In genomic region chr6:119633461-119633860, GRCh38 we compare ENCODE assay signal across 24 cellular contexts.
"Had no signal": no experiment of that assay in that cellular context is flagged by ENCODE, and none has a peak within 500 bp of the region (broad histone marks: within the 10 kb centered on the region; RNA-seq: fewer than 3 reads in every experiment).

No MANE protein-coding gene starts in this region.

- H2AFZ ChIP-seq: hepatocyte had no signal

- H3K27me3 ChIP-seq: colonic mucosa, dorsolateral prefrontal cortex, esophagus squamous epithelium, gastrocnemius medialis, hepatocyte, left lung had no signal

- ATAC-seq: esophagus mucosa; gastrocnemius medialis; left cardiac atrium; left lung; left ventricle myocardium superior; lower lobe of right lung; mucosa of descending colon; naive thymus-derived CD8-positive, alpha-beta T cell had no signal

- H3K79me2 ChIP-seq: hepatocyte had no signal

- FAIRE-seq: keratinocyte had no signal

- H3K4me2 ChIP-seq: hepatocyte had no signal

- H3K27ac ChIP-seq: colonic mucosa, dorsolateral prefrontal cortex, epithelial cell of prostate, esophagus squamous epithelium, gastrocnemius medialis, hepatocyte, left lung, lower lobe of right lung had no signal

- H3K9me3 ChIP-seq: colonic mucosa, esophagus squamous epithelium, gastrocnemius medialis, lower lobe of right lung, mucosa of descending colon had no signal

- H3K4me3 ChIP-seq: colonic mucosa, dorsolateral prefrontal cortex, esophagus squamous epithelium, gastrocnemius medialis, hepatocyte, left lung, lower lobe of right lung, mucosa of descending colon had no signal

- H3K36me3 ChIP-seq: colonic mucosa, esophagus squamous epithelium, gastrocnemius medialis, left lung, lower lobe of right lung had no signal

- DNase-seq: colonic mucosa; cortex of kidney; dorsolateral prefrontal cortex; effector CD4-positive, alpha-beta T cell; effector memory CD4-positive, alpha-beta T cell; erythroblast; esophagus squamous epithelium; foreskin fibroblast; foreskin melanocyte; gastrocnemius medialis; glutamatergic neuron; head of caudate nucleus; left cardiac atrium; left lung; left ventricle myocardium superior; lower lobe of right lung; mesenchymal stem cell; mucosa of descending colon; naive B cell; naive thymus-derived CD8-positive, alpha-beta T cell had no signal

- H3K4me1 ChIP-seq: colonic mucosa, esophagus squamous epithelium, gastrocnemius medialis, left lung, lower lobe of right lung had no signal
